Comparison of ENCODE assay signal across 26 cellular contexts in genomic region chr20:58006346-58007316, GRCh38.
"Had no signal": no experiment of that assay in that cellular context is flagged by ENCODE, and none has a peak within 500 bp of the region (broad histone marks: within the 10 kb centered on the region; RNA-seq: fewer than 3 reads in every experiment).

No MANE protein-coding gene starts in this region.

- H3K27ac ChIP-seq: adrenal gland, brain microvascular endothelial cell, esophagus squamous epithelium, gastrocnemius medialis, left lung, neural progenitor cell, testis had no signal

- H3K4me1 Mint-ChIP-seq: activated naive CD4-positive, alpha-beta T cell treated with anti-CD3 and anti-CD28 coated beads, Interleukin-2, amount 50 U/mL, for 24 hours; mesothelial cell of epicardium had no signal

- H3K36me3 Mint-ChIP-seq: activated naive CD4-positive, alpha-beta T cell treated with anti-CD3 and anti-CD28 coated beads, Interleukin-2, amount 50 U/mL, for 24 hours; mesothelial cell of epicardium; naive thymus-derived CD8-positive, alpha-beta T cell; neural progenitor cell; type B pancreatic cell had no signal

- H3K9me3 Mint-ChIP-seq: activated naive CD4-positive, alpha-beta T cell treated with anti-CD3 and anti-CD28 coated beads, Interleukin-2, amount 50 U/mL, for 24 hours; mesothelial cell of epicardium; naive thymus-derived CD8-positive, alpha-beta T cell; neural progenitor cell; type B pancreatic cell had no signal

- H3K4me1 ChIP-seq: left lung, neural progenitor cell had no signal

- H2AFZ ChIP-seq: neural progenitor cell had no signal

- H3K9me3 ChIP-seq: adrenal gland, ascending aorta, esophagus squamous epithelium, gastrocnemius medialis, left lung, testis had no signal

- H3K4me3 ChIP-seq: adrenal gland, ascending aorta, esophagus squamous epithelium, gastrocnemius medialis, left lung, neural progenitor cell, testis had no signal

- DNase-seq: activated CD4-positive, alpha-beta T cell treated with anti-CD3 and anti-CD28 coated beads for 4 hours; activated CD4-positive, alpha-beta T cell treated with anti-CD3 and anti-CD28 coated beads, Interleukin-2, amount 50 U/mL, for 48 hours; activated CD4-positive, CD25-positive, alpha-beta regulatory T cell; activated gamma-delta T cell treated with Interleukin-2 at 50 U/mL for 16 hours; activated T-cell treated with anti-CD3 and anti-CD28 coated beads for 4 hours; brain microvascular endothelial cell; central memory CD4-positive, alpha-beta T cell; esophagus squamous epithelium; gastrocnemius medialis; hippocampal formation; kidney glomerular epithelial cell; left lung; naive thymus-derived CD8-positive, alpha-beta T cell; retina; stimulated activated CD4-positive, alpha-beta T cell treated with anti-CD3 and anti-CD28 coated beads, Interleukin-4, amount 100 ng/mL, for 1 hour; stimulated activated naive CD4-positive, alpha-beta T cell; T-helper 9 cell; testis had no signal

- H3K4me3 Mint-ChIP-seq: activated naive CD4-positive, alpha-beta T cell treated with anti-CD3 and anti-CD28 coated beads, Interleukin-2, amount 50 U/mL, for 24 hours; mesothelial cell of epicardium; naive thymus-derived CD8-positive, alpha-beta T cell; neural progenitor cell; type B pancreatic cell had no signal

- H3K27me3 ChIP-seq: adrenal gland, ascending aorta, brain microvascular endothelial cell, gastrocnemius medialis, left lung, neural progenitor cell, testis had no signal

- H3K4me2 ChIP-seq: neural progenitor cell had no signal

- FAIRE-seq: colon had no signal

- H3K9ac ChIP-seq: neural progenitor cell had no signal

- ATAC-seq: gastrocnemius medialis; left lung; naive thymus-derived CD8-positive, alpha-beta T cell had no signal

- H3K36me3 ChIP-seq: adrenal gland, ascending aorta, brain microvascular endothelial cell, esophagus squamous epithelium, gastrocnemius medialis, left lung, neural progenitor cell had no signal

- H3K27ac Mint-ChIP-seq: activated naive CD4-positive, alpha-beta T cell treated with anti-CD3 and anti-CD28 coated beads, Interleukin-2, amount 50 U/mL, for 24 hours; mesothelial cell of epicardium; progenitor cell of endocrine pancreas; type B pancreatic cell had no signal
